ENCODE assay signal across 15 cellular contexts in the genomic region with DNA sequence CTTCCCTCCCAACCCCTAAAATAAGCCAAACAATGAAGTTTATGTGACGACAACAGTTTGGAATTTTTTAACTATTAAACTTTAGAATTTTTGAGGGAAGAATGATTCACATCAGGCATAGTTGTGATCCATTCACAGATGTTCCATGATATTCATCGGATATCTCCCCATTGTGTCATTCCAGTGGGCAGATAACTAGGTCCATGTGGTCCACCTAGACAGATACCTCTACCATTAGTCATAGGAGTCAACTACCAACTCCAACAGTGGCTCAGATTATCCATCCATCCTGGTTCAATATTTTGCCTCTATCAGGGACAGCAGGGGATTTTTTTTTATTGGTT.
DNase-seq lines count a peak whose midpoint lies in the region; ATAC-seq and TF ChIP-seq lines count a peak whose summit lies in the region.
"Had no signal": no experiment of that assay in that cellular context is flagged by ENCODE, and none has a peak within 500 bp of the region (broad histone marks: within the 10 kb centered on the region; RNA-seq: fewer than 3 reads in every experiment).

No MANE protein-coding gene starts in this region.

- no peaks in the 10 kb centered on the region; the same call in 1 of the 2 replicates for H3K9me2 ChIP-seq in PC-9 (ENCODE audit: insufficient read depth)

- H3K9me3 Mint-ChIP-seq in nephron progenitor cell, result no peaks in the 10 kb centered on the region
- no peaks in the 10 kb centered on the region for H3K9me3 Mint-ChIP-seq in activated CD8-positive, alpha-beta T cell treated with anti-CD3 and anti-CD28 coated beads, Interleukin-2, amount 10 ng/mL, durations not matched to agents 7 days and 5 days (ENCODE audit: insufficient read depth)
- H3K9me3 Mint-ChIP-seq: activated T-helper 17 cell treated with anti-CD3 and anti-CD28 coated beads, Interleukin-2, amount 50 U/mL, for 72 hours; neural crest cell had no signal

- no peaks in the 10 kb centered on the region for H3K27me3 ChIP-seq in PC-9 (ENCODE audit: insufficient read depth, low read depth)

- H3K27ac Mint-ChIP-seq in nephron progenitor cell, result peak overlapping the region; percentile 71
- no peak overlapping the region for H3K27ac Mint-ChIP-seq in activated CD8-positive, alpha-beta T cell treated with anti-CD3 and anti-CD28 coated beads, Interleukin-2, amount 10 ng/mL, durations not matched to agents 7 days and 5 days
- H3K27ac Mint-ChIP-seq: activated T-helper 17 cell treated with anti-CD3 and anti-CD28 coated beads, Interleukin-2, amount 50 U/mL, for 72 hours had no signal

- BruUV-seq in PC-9 (replicated peaks; lab: Mats Ljungman, UMichigan), result no TSS peak

- DNase-seq in EH (ENCODE audit: low read depth) (peak; percentile 99), PC-9 (peak; percentile 35 to 69), dermis blood vessel endothelial cell (peak; percentile 95), nephron progenitor cell (no peak), GOT3 (lab: John Stamatoyannopoulos, UW) (no peak)
- no peak for DNase-seq in activated CD8-positive, alpha-beta T cell treated with anti-CD3 and anti-CD28 coated beads, Interleukin-2, amount 10 ng/mL, durations not matched to agents 7 days and 5 days
- DNase-seq: Caco-2; NCI-H2029 treated with DMSO at 0.1 percent for 48 hours; RPMI8226; stimulated activated CD4-positive, alpha-beta T cell treated with anti-CD3 and anti-CD28 coated beads, Interleukin-15, amount 100 ng/mL, for 24 hours had no signal

- TF ChIP-seq CTCF in PC-9 (conservative IDR thresholded peaks at IDR 0.05) (no peak), nephron progenitor cell (IDR thresholded peaks at IDR 0.05) (no peak)

- H3K36me3 ChIP-seq in PC-9 (ENCODE audit: low read depth), result no peaks in the 10 kb centered on the region

- H3K36me3 Mint-ChIP-seq in nephron progenitor cell (ENCODE audit: low read depth), result peaks cover 18% of the 10 kb centered on the region
- H3K36me3 Mint-ChIP-seq in activated CD8-positive, alpha-beta T cell treated with anti-CD3 and anti-CD28 coated beads, Interleukin-2, amount 10 ng/mL, durations not matched to agents 7 days and 5 days (ENCODE audit: low read depth), result no peaks in the 10 kb centered on the region

- CTCF ChIA-PET in PC-9 (lab: Charles Lee), result no interaction called here
- CTCF ChIA-PET in activated CD8-positive, alpha-beta T cell treated with anti-CD3 and anti-CD28 coated beads, Interleukin-2, amount 10 ng/mL, durations not matched to agents 7 days and 5 days (lab: Charles Lee), result no interaction called here

- POLR2A ChIA-PET in PC-9 (lab: Charles Lee; ENCODE audit: unreplicated experiment), result no interaction called here
- POLR2A ChIA-PET in activated CD8-positive, alpha-beta T cell treated with anti-CD3 and anti-CD28 coated beads, Interleukin-2, amount 10 ng/mL, durations not matched to agents 7 days and 5 days (lab: Charles Lee), result no interaction called here

- H4K20me1 ChIP-seq in PC-9 (ENCODE audit: insufficient read depth), result no peaks in the 10 kb centered on the region; the same call in 1 of the 2 replicates

- no peaks in the 10 kb centered on the region; the same call in 1 of the 2 replicates for H3K9me3 ChIP-seq in PC-9 (ENCODE audit: insufficient read depth, low read depth)
- H3K9me3 ChIP-seq: Caco-2 had no signal

- peaks cover 28% of the 10 kb centered on the region for H3K4me1 Mint-ChIP-seq in nephron progenitor cell
- H3K4me1 Mint-ChIP-seq in activated CD8-positive, alpha-beta T cell treated with anti-CD3 and anti-CD28 coated beads, Interleukin-2, amount 10 ng/mL, durations not matched to agents 7 days and 5 days (ENCODE audit: low read depth), result no peaks in the 10 kb centered on the region
- H3K4me1 Mint-ChIP-seq: activated T-helper 17 cell treated with anti-CD3 and anti-CD28 coated beads, Interleukin-2, amount 50 U/mL, for 72 hours had no signal

- H3F3A ChIP-seq in PC-9 (ENCODE audit: insufficient read depth, low read depth), result peaks cover 4% of the 10 kb centered on the region; the same call in 1 of the 2 replicates

- no peak overlapping the region for H3K4me2 ChIP-seq in PC-9

- H3K4me3 ChIP-seq in PC-9, result no peak overlapping the region

- H3K27ac ChIP-seq in PC-9, result peak overlapping the region; percentile 23

- no peaks in the 10 kb centered on the region for H3K79me2 ChIP-seq in PC-9 (ENCODE audit: low read depth)

- no peak overlapping the region for H3K4me3 Mint-ChIP-seq in nephron progenitor cell
- no peak overlapping the region for H3K4me3 Mint-ChIP-seq in activated CD8-positive, alpha-beta T cell treated with anti-CD3 and anti-CD28 coated beads, Interleukin-2, amount 10 ng/mL, durations not matched to agents 7 days and 5 days
- H3K4me3 Mint-ChIP-seq: activated T-helper 17 cell treated with anti-CD3 and anti-CD28 coated beads, Interleukin-2, amount 50 U/mL, for 72 hours; neural crest cell had no signal

- intact Hi-C loops in PC-9 (cut with micrococcal nuclease; ENCODE audit: unreplicated experiment), result loop anchor here (1.0 to 5.0 kb wide), 4 partner anchors 8 to 284 kb away; no protein-coding TSS in a partner anchor

- H3K27me3 Mint-ChIP-seq in nephron progenitor cell (ENCODE audit: low read depth, poor library complexity), result no peaks in the 10 kb centered on the region
- peaks cover 5% of the 10 kb centered on the region for H3K27me3 Mint-ChIP-seq in activated CD8-positive, alpha-beta T cell treated with anti-CD3 and anti-CD28 coated beads, Interleukin-2, amount 10 ng/mL, durations not matched to agents 7 days and 5 days (ENCODE audit: low read depth)

- ATAC-seq in activated CD8-positive, alpha-beta T cell treated with anti-CD3 and anti-CD28 coated beads, Interleukin-2, amount 10 ng/mL, durations not matched to agents 7 days and 5 days, result no peak
- no peak for ATAC-seq in GM18517 (IDR thresholded peaks at IDR 0.05; ENCODE audit: unreplicated experiment)
- no peak for ATAC-seq in GM19351 (IDR thresholded peaks at IDR 0.05; ENCODE audit: unreplicated experiment)
- ATAC-seq: activated CD4-positive, CD25-positive, alpha-beta regulatory T cell treated with anti-CD3 and anti-CD28 coated beads, Interleukin-2, amount 50 U/mL, for 24 hours; activated T-helper 17 cell treated with anti-CD3 and anti-CD28 coated beads, Interleukin-2, amount 50 U/mL, for 72 hours had no signal

- H3K4me1 ChIP-seq in PC-9 (replicated peaks; ENCODE audit: insufficient read depth), result peaks cover 21% of the 10 kb centered on the region
- H3K4me1 ChIP-seq: Caco-2 had no signal

- H2AFZ ChIP-seq in PC-9, result no peak overlapping the region

Comparison
In these comparisons a context has a peak if more than half of its experiments do, and no peak if none do; other contexts are left out.
1. DNase-seq: peak in EH (single experiment), PC-9 (2 of 2) and dermis blood vessel endothelial cell (single experiment); none in nephron progenitor cell (single experiment), activated CD8-positive, alpha-beta T cell treated with anti-CD3 and anti-CD28 coated beads, Interleukin-2, amount 10 ng/mL, durations not matched to agents 7 days and 5 days (single experiment) and GOT3 (single experiment).